3 cellular contexts compared by ENCODE assay signal in genomic region chr21:40253112-40253511, GRCh38.
"Had no signal": no experiment of that assay in that cellular context is flagged by ENCODE, and none has a peak within 500 bp of the region (broad histone marks: within the 10 kb centered on the region; RNA-seq: fewer than 3 reads in every experiment).

No MANE protein-coding gene starts in this region.

- ATAC-seq: GM12878 had no signal

- H3K4me3 ChIP-seq: GM12878 had no signal

- DNase-seq: GDM1, GF-D8 had no signal
